ENCODE assay signal across 19 cellular contexts in the genomic region with DNA sequence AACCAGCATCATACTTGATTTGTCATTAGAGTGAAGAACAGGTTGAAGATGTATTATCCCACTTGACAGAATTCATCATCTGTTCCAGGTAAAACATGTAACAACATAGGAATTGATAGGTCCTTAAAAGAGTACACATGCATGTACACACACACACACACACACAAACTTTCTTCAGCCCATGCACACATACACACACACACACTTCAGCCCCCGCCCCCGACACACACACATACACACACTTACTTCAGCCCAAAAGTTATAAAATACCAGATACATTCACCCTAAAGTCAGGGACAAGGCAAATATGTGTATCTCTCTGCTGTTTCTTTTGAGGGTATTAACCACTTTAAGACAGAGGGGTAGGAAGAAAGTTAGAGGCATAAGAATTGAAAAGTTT. TPM values are rescaled to one million over a fixed set of nuclear protein-coding genes. Genes with fewer than 3 reads are reported as not detected.
DNase-seq lines count a peak whose midpoint lies in the region; ATAC-seq and TF ChIP-seq lines count a peak whose summit lies in the region.
"Had no signal": no experiment of that assay in that cellular context is flagged by ENCODE, and none has a peak within 500 bp of the region (broad histone marks: within the 10 kb centered on the region; RNA-seq: fewer than 3 reads in every experiment).

No MANE protein-coding gene starts in this region.

- POLR2A ChIA-PET in HCT116 (lab: Charles Lee) (no interaction called here), WTC11 (lab: Charles Lee) (no interaction called here)

- TF ChIP-seq POLR2A in HCT116 (IDR thresholded peaks at IDR 0.05; ENCODE audit: borderline replicate concordance, extremely low read depth, insufficient read depth, insufficient read length): no peak

- BruUV-seq in HCT116 (replicated peaks; lab: Mats Ljungman, UMichigan): TSS peak; percentile 8

- H3K9ac ChIP-seq in HCT116 (ENCODE audit: low read length): no peak overlapping the region
- H3K9ac ChIP-seq in GM23248: no peak overlapping the region

- H3K4me1 Mint-ChIP-seq in activated naive CD4-positive, alpha-beta T cell treated with anti-CD3 and anti-CD28 coated beads, Interleukin-2, amount 50 U/mL, for 24 hours: peaks cover 80% of the 10 kb centered on the region
- peaks cover 9% of the 10 kb centered on the region for H3K4me1 Mint-ChIP-seq in WTC11
- H3K4me1 Mint-ChIP-seq in mesothelial cell of epicardium: peaks cover 21% of the 10 kb centered on the region

- H3K4me3 ChIP-seq in HCT116 (replicated peaks in 1 of 2; ENCODE audit: low read depth in 1 of 2, low read length in 2 of 2): no peak overlapping the region
- H3K4me3 ChIP-seq in GM23248: no peak overlapping the region
- H3K4me3 ChIP-seq: Peyer's patch had no signal

- no peak for ATAC-seq in HCT116
- no peak for ATAC-seq in WTC11
- ATAC-seq: Right ventricle myocardium inferior had no signal

- no peak overlapping the region for H3K4me2 ChIP-seq in HCT116 (ENCODE audit: low read length)
- no peak overlapping the region for H3K4me2 ChIP-seq in GM23248 (ENCODE audit: unreplicated experiment)

- CTCF ChIA-PET in HCT116 (lab: Charles Lee): no interaction called here
- CTCF ChIA-PET in WTC11 (lab: Charles Lee): no interaction called here

- in situ Hi-C loops in GM23248 (cut with MboI): no loop called here

- H3K27ac Mint-ChIP-seq in activated naive CD4-positive, alpha-beta T cell treated with anti-CD3 and anti-CD28 coated beads, Interleukin-2, amount 50 U/mL, for 24 hours: peak overlapping the region; percentile 12
- H3K27ac Mint-ChIP-seq in WTC11 (0 out of 2 replicates have a peak overlapping the region, but pooled peaks have one; percentile 9), mesothelial cell of epicardium (peak overlapping the region; percentile 11)

- H3K4me1 ChIP-seq in HCT116 (ENCODE audit: control insufficient read depth in 1 of 2, insufficient read depth in 2 of 2, low read length in 2 of 2): no peaks in the 10 kb centered on the region; a peak in 1 of 4 replicates
- H3K4me1 ChIP-seq in GM23248 (ENCODE audit: insufficient read depth): no peaks in the 10 kb centered on the region
- H3K4me1 ChIP-seq: Caco-2 had no signal

- no peak for TF ChIP-seq RAD21 in HCT116 (IDR thresholded peaks at IDR 0.05; ENCODE audit: low read depth)

- H3K27ac ChIP-seq in HCT116 (ENCODE audit: low read depth, low read length): no peak overlapping the region
- H3K27ac ChIP-seq in GM23248: no peak overlapping the region
- H3K27ac ChIP-seq: C4-2B, Peyer's patch had no signal

- H3K79me2 ChIP-seq in HCT116 (ENCODE audit: insufficient read depth, low read length) (peaks cover 99% of the 10 kb centered on the region), GM23248 (ENCODE audit: insufficient read depth) (peaks cover 100% of the 10 kb centered on the region)

- H3K9me2 ChIP-seq in HCT116 (ENCODE audit: insufficient read depth) (no peaks in the 10 kb centered on the region), GM23248 (ENCODE audit: insufficient read depth) (no peaks in the 10 kb centered on the region)

- peak overlapping the region; percentile 0 for H3K4me3 Mint-ChIP-seq in activated naive CD4-positive, alpha-beta T cell treated with anti-CD3 and anti-CD28 coated beads, Interleukin-2, amount 50 U/mL, for 24 hours
- no peak overlapping the region for H3K4me3 Mint-ChIP-seq in WTC11
- no peak overlapping the region for H3K4me3 Mint-ChIP-seq in mesothelial cell of epicardium

- intact Hi-C loops in HCT116 (cut with micrococcal nuclease): no loop called here

- no peaks in the 10 kb centered on the region for H3K9me3 Mint-ChIP-seq in activated naive CD4-positive, alpha-beta T cell treated with anti-CD3 and anti-CD28 coated beads, Interleukin-2, amount 50 U/mL, for 24 hours
- H3K9me3 Mint-ChIP-seq in WTC11: no peaks in the 10 kb centered on the region
- peaks cover 4% of the 10 kb centered on the region for H3K9me3 Mint-ChIP-seq in mesothelial cell of epicardium

- WGBS in GM23248 (ENCODE audit: low coverage in 1 of 2, low lambda C conversion rate in 2 of 2, missing lambda C conversion rate in 2 of 2), 2 experiments: 98 to 100% methylated on average over 2 of the region's 2 CpGs

- no peak for TF ChIP-seq CTCF in HCT116 (IDR thresholded peaks at IDR 0.05 in 2 of 3, conservative IDR thresholded peaks at IDR 0.05 in 1 of 3; ENCODE audit: borderline replicate concordance in 1 of 3, insufficient read depth in 1 of 3, low read depth in 2 of 3, low read length in 2 of 3)
- TF ChIP-seq CTCF in WTC11 (IDR thresholded peaks at IDR 0.05): no peak
- no peak for TF ChIP-seq CTCF in mesothelial cell of epicardium (IDR thresholded peaks at IDR 0.05; ENCODE audit: unreplicated experiment)

- peaks cover 25% of the 10 kb centered on the region for H3K36me3 Mint-ChIP-seq in activated naive CD4-positive, alpha-beta T cell treated with anti-CD3 and anti-CD28 coated beads, Interleukin-2, amount 50 U/mL, for 24 hours
- peaks cover 22% of the 10 kb centered on the region for H3K36me3 Mint-ChIP-seq in WTC11
- H3K36me3 Mint-ChIP-seq in mesothelial cell of epicardium: peaks cover 33% of the 10 kb centered on the region

- no peak overlapping the region for H2AFZ ChIP-seq in HCT116 (ENCODE audit: low read depth, low read length, poor library complexity, severe bottlenecking)
- H2AFZ ChIP-seq in GM23248: no peak overlapping the region

- DNase-seq in activated naive CD4-positive, alpha-beta T cell treated with Interleukin-2 at 50 U/mL for 16 hours: no peak
- DNase-seq in HCT116 (ENCODE audit: low read depth, low spot score): no peak
- DNase-seq in WTC11 (ENCODE audit: low spot score): no peak
- no peak for DNase-seq in mesothelial cell of epicardium (ENCODE audit: low spot score in 2 of 2, unreplicated experiment in 2 of 2)
- DNase-seq in GM23248: no peak
- DNase-seq in dermis blood vessel endothelial cell: no peak
- DNase-seq in SIG-M5 treated with dmso at 0.1 percent for 504 hours (lab: John Stamatoyannopoulos, UW; ENCODE audit: unreplicated experiment): no peak
- DNase-seq: Caco-2; DMS153; GF-D8; GOT3; KG1; NCI-H1105 treated with DMSO at 0.1 percent for 48 hours; NCI-H1694; NK-92 treated with Interleukin-12 subunit alpha and Interleukin-12 subunit beta, amount 100 ng/mL, for 24 hours; Peyer's patch had no signal

- H3K27me3 ChIP-seq in HCT116 (ENCODE audit: insufficient read depth, low read length) (no peaks in the 10 kb centered on the region), GM23248 (replicated peaks; ENCODE audit: insufficient read depth) (no peaks in the 10 kb centered on the region)
- H3K27me3 ChIP-seq: Peyer's patch had no signal

- H3K9me3 ChIP-seq in HCT116 (ENCODE audit: control insufficient read depth in 1 of 2, insufficient read depth in 1 of 2, low read depth in 1 of 2, low read length in 2 of 2): no peaks in the 10 kb centered on the region
- H3K9me3 ChIP-seq in GM23248 (ENCODE audit: low read depth): no peaks in the 10 kb centered on the region
- H3K9me3 ChIP-seq: Caco-2, Peyer's patch had no signal

- RAD21 ChIA-PET in HCT116 (lab: Charles Lee; ENCODE audit: low non-redundant PET in 1 of 2, low total read pairs in 2 of 2, uncharacterized antibody in 2 of 2, unreplicated experiment in 2 of 2): no interaction called here

- no peaks in the 10 kb centered on the region; the same call in 1 of the 2 replicates for H3F3A ChIP-seq in GM23248 (ENCODE audit: insufficient read depth)

- H4K20me1 ChIP-seq in HCT116 (ENCODE audit: insufficient read depth): peaks cover 19% of the 10 kb centered on the region
- H4K20me1 ChIP-seq in GM23248 (ENCODE audit: insufficient read depth): peaks cover 15% of the 10 kb centered on the region; the same call in 1 of the 2 replicates

- no peaks in the 10 kb centered on the region for H3K27me3 Mint-ChIP-seq in activated naive CD4-positive, alpha-beta T cell treated with anti-CD3 and anti-CD28 coated beads, Interleukin-2, amount 50 U/mL, for 24 hours
- H3K27me3 Mint-ChIP-seq in WTC11 (ENCODE audit: low read depth): no peaks in the 10 kb centered on the region
- no peaks in the 10 kb centered on the region for H3K27me3 Mint-ChIP-seq in mesothelial cell of epicardium (ENCODE audit: low read depth)

- H3K36me3 ChIP-seq in HCT116 (ENCODE audit: control insufficient read depth in 1 of 2, insufficient read depth in 2 of 2, low read length in 2 of 2) (peaks cover 0 to 7% of the 10 kb centered on the region in 2 experiments; a peak in 3 of 4 replicates), GM23248 (ENCODE audit: low read depth) (peaks cover 17% of the 10 kb centered on the region)

TF ChIP-seq in HCT116, 20 proteins besides CTCF, POLR2A, EP300 and RAD21:
- TF ChIP-seq, protein P1, sequence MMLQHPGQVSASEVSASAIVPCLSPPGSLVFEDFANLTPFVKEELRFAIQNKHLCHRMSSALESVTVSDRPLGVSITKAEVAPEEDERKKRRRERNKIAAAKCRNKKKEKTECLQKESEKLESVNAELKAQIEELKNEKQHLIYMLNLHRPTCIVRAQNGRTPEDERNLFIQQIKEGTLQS (IDR thresholded peaks at IDR 0.05): no peak
- TF ChIP-seq YY1 (IDR thresholded peaks at IDR 0.05; ENCODE audit: extremely low read depth, insufficient replicate concordance, low read depth, low read length) (no peak), ZNF274 (IDR thresholded peaks at IDR 0.05; ENCODE audit: low read depth, low read length) (no peak)

TF ChIP-seq in WTC11, 78 proteins besides CTCF, POLR2A, EP300 and RAD21 (continues in another document):
- TF ChIP-seq, protein P2, sequence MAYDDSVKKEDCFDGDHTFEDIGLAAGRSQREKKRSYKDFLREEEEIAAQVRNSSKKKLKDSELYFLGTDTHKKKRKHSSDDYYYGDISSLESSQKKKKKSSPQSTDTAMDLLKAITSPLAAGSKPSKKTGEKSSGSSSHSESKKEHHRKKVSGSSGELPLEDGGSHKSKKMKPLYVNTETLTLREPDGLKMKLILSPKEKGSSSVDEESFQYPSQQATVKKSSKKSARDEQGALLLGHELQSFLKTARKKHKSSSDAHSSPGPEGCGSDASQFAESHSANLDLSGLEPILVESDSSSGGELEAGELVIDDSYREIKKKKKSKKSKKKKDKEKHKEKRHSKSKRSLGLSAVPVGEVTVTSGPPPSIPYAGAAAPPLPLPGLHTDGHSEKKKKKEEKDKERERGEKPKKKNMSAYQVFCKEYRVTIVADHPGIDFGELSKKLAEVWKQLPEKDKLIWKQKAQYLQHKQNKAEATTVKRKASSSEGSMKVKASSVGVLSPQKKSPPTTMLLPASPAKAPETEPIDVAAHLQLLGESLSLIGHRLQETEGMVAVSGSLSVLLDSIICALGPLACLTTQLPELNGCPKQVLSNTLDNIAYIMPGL (CRISPR knock-in tag; IDR thresholded peaks at IDR 0.05): no peak
- TF ChIP-seq TCF7 (CRISPR knock-in tag; IDR thresholded peaks at IDR 0.05; ENCODE audit: low read depth): no peak

RNA-seq across cellular contexts. Expression of a gene that starts 15.4 kb away (rescaled TPM):
- 155 TPM for total RNA-seq in HCT116 (2021; ENCODE audit: unreplicated experiment)
- 41.0 and 45.3 TPM in 2 replicates for polyA plus RNA-seq in HCT116 (2012)
- total RNA-seq in WTC11 (2021): 236 to 262 TPM (median 246 TPM) in 3 replicates
- 270 to 278 TPM (median 270 TPM) in 3 replicates for total RNA-seq in mesothelial cell of epicardium
- total RNA-seq in GM23248 (2014; rRNA removed; shearing (Covaris generic)): 65.1 and 92.6 TPM in 2 replicates
- polyA plus RNA-seq in GM23248 (2016; fragmentation: Nextera tagmentation; extraction: Ambion mirVana): 111 and 121 TPM in 2 replicates
- 110 and 162 TPM in 2 replicates for total RNA-seq in dermis blood vessel endothelial cell
